36 cellular contexts compared by ENCODE assay signal in genomic region chr2:194323740-194324139, GRCh38.
A peak's percentile ranks its signal among the peaks of the same experiment; 100 is the strongest.
DNase-seq lines count a peak whose midpoint lies in the region; ATAC-seq, FAIRE-seq and TF ChIP-seq lines count a peak whose summit lies in the region.
"Had no signal": no experiment of that assay in that cellular context is flagged by ENCODE, and none has a peak within 500 bp of the region (broad histone marks: within the 10 kb centered on the region; RNA-seq: fewer than 3 reads in every experiment).

No MANE protein-coding gene starts in this region.

- POLR2A ChIA-PET in HEK293T (lab: Yijun Ruan, JAX): no interaction called here
- POLR2A ChIA-PET in GM12878 (lab: Charles Lee): no interaction called here

- no peaks in the 10 kb centered on the region for H3K36me3 Mint-ChIP-seq in neural progenitor cell
- H3K36me3 Mint-ChIP-seq: CD14-positive monocyte; CD4-positive, alpha-beta memory T cell; CD4-positive, CD25-positive, alpha-beta regulatory T cell; CD8-positive, alpha-beta memory T cell; CD8-positive, alpha-beta T cell had no signal

- H3K9me3 ChIP-seq in GM12878 (replicated peaks; ENCODE audit: control insufficient read depth, insufficient read depth, low read length) (no peaks in the 10 kb centered on the region), kidney (ENCODE audit: control insufficient read depth in 1 of 2, low read length in 2 of 2) (no peaks in the 10 kb centered on the region), neural cell (ENCODE audit: low read length) (no peaks in the 10 kb centered on the region), upper lobe of right lung (no peaks in the 10 kb centered on the region), neural progenitor cell (ENCODE audit: low read depth) (no peaks in the 10 kb centered on the region)
- H3K9me3 ChIP-seq: A549, BE2C, Caco-2 had no signal

- TF ChIP-seq EP300 in GM12878 (IDR thresholded peaks at IDR 0.05; ENCODE audit: borderline replicate concordance in 1 of 2, control insufficient read depth in 1 of 2, low read depth in 2 of 2, low read length in 2 of 2): no peak
- peak; percentile 63 for TF ChIP-seq EP300 in neural cell (conservative IDR thresholded peaks at IDR 0.05; ENCODE audit: poor library complexity, severe bottlenecking)

- H3K9ac ChIP-seq in GM12878 (ENCODE audit: control insufficient read depth, insufficient read depth, low read length) (no peak overlapping the region), kidney (ENCODE audit: low read length in 2 of 2) (no peak overlapping the region), neural cell (ENCODE audit: low read length) (no peak overlapping the region), neural progenitor cell (no peak overlapping the region)
- H3K9ac ChIP-seq: BLaER1; BLaER1 treated with 17β-estradiol and CSF1 and Interleukin-3, amounts not matched to agents 10 nM and 100 nM had no signal

- H2AFZ ChIP-seq in GM12878 (ENCODE audit: control insufficient read depth, low read depth, low read length): no peak overlapping the region
- H2AFZ ChIP-seq in neural cell (ENCODE audit: low read depth, low read length): no peak overlapping the region
- no peak overlapping the region for H2AFZ ChIP-seq in neural progenitor cell (replicated peaks)

- H3K27ac Mint-ChIP-seq in neural progenitor cell: no peak overlapping the region
- H3K27ac Mint-ChIP-seq: B cell; CD14-positive monocyte; CD4-positive, alpha-beta memory T cell; CD4-positive, alpha-beta T cell; CD4-positive, CD25-positive, alpha-beta regulatory T cell; CD8-positive, alpha-beta memory T cell; CD8-positive, alpha-beta T cell had no signal

- no peaks in the 10 kb centered on the region for H3K36me3 ChIP-seq in GM12878 (ENCODE audit: control insufficient read depth in 2 of 2, insufficient read depth in 2 of 2, low read length in 1 of 2)
- no peaks in the 10 kb centered on the region for H3K36me3 ChIP-seq in kidney (ENCODE audit: control insufficient read depth in 1 of 2, insufficient read depth in 2 of 2, low read length in 2 of 2)
- no peaks in the 10 kb centered on the region for H3K36me3 ChIP-seq in neural cell (ENCODE audit: insufficient read depth, low read length)
- H3K36me3 ChIP-seq in upper lobe of right lung: no peaks in the 10 kb centered on the region
- H3K36me3 ChIP-seq in neural progenitor cell: no peaks in the 10 kb centered on the region
- H3K36me3 ChIP-seq: BE2C; BLaER1; BLaER1 treated with 17β-estradiol and CSF1 and Interleukin-3, amounts not matched to agents 10 nM and 100 nM had no signal

- no peaks in the 10 kb centered on the region for H3K4me1 ChIP-seq in GM12878 (ENCODE audit: control insufficient read depth, insufficient read depth, low read length)
- H3K4me1 ChIP-seq in kidney (ENCODE audit: control insufficient read depth in 1 of 2, insufficient read depth in 1 of 2, low read depth in 1 of 2, low read length in 2 of 2): no peaks in the 10 kb centered on the region
- H3K4me1 ChIP-seq in upper lobe of right lung: no peaks in the 10 kb centered on the region
- H3K4me1 ChIP-seq in neural progenitor cell: no peaks in the 10 kb centered on the region
- H3K4me1 ChIP-seq: A549; BE2C; BLaER1; BLaER1 treated with 17β-estradiol and CSF1 and Interleukin-3, amounts not matched to agents 10 nM and 100 nM; Caco-2 had no signal

- peaks cover 7% of the 10 kb centered on the region for H3K27me3 Mint-ChIP-seq in neural progenitor cell (ENCODE audit: insufficient read depth, low read depth)
- H3K27me3 Mint-ChIP-seq: B cell; CD4-positive, alpha-beta memory T cell; CD4-positive, alpha-beta T cell; CD4-positive, CD25-positive, alpha-beta regulatory T cell; CD8-positive, alpha-beta memory T cell had no signal

- 26% methylated on average over 1 of the region's 1 CpG for WGBS in GM12878 (ENCODE audit: insufficient coverage, insufficient replicate concordance, low lambda C conversion rate, missing lambda C conversion rate)

- no TSS peak for BruUV-seq in GM12878 (replicated peaks; lab: Mats Ljungman, UMichigan)

- H3K79me2 ChIP-seq in GM12878 (ENCODE audit: control insufficient read depth, insufficient read depth, low read length) (no peaks in the 10 kb centered on the region), neural cell (replicated peaks; ENCODE audit: insufficient read depth, low read length) (no peaks in the 10 kb centered on the region), neural progenitor cell (ENCODE audit: low read depth) (no peaks in the 10 kb centered on the region)

- H3K9me2 ChIP-seq in neural cell (ENCODE audit: insufficient read depth, low read length): no peaks in the 10 kb centered on the region

- ATAC-seq in GM12878 (no peak), GM21529 (IDR thresholded peaks at IDR 0.05; ENCODE audit: unreplicated experiment) (no peak), upper lobe of right lung (no peak)
- ATAC-seq: A549; CD8-positive, alpha-beta T cell had no signal

- CTCF ChIA-PET in HEK293T (lab: Yijun Ruan, JAX): no interaction called here
- CTCF ChIA-PET in GM12878 (lab: Yijun Ruan, JAX): interaction anchor here (0.7 to 1.6 kb wide), 2 partner anchors 9 to 26 kb away, joined by 3 read pairs; no protein-coding TSS in a partner anchor

- no peaks in the 10 kb centered on the region for H3K27me3 ChIP-seq in GM12878 (replicated peaks in 1 of 2; ENCODE audit: control insufficient read depth in 2 of 2, insufficient read depth in 2 of 2, low read length in 1 of 2)
- no peaks in the 10 kb centered on the region for H3K27me3 ChIP-seq in neural cell (ENCODE audit: insufficient read depth, low read depth, low read length)
- H3K27me3 ChIP-seq in upper lobe of right lung: no peaks in the 10 kb centered on the region
- no peaks in the 10 kb centered on the region for H3K27me3 ChIP-seq in neural progenitor cell
- H3K27me3 ChIP-seq: BE2C; BLaER1; BLaER1 treated with 17β-estradiol and CSF1 and Interleukin-3, amounts not matched to agents 10 nM and 100 nM had no signal

- RAD21 ChIA-PET in GM12878 (lab: Charles Lee; ENCODE audit: unreplicated experiment): interaction anchor here (0.7 kb wide), 1 partner anchor 111 kb away, joined by 3 read pairs; no protein-coding TSS in a partner anchor

- TF ChIP-seq CTCF in GM12878 (IDR thresholded peaks at IDR 0.05 in 2 of 3, conservative IDR thresholded peaks at IDR 0.05 in 1 of 3; ENCODE audit: control insufficient read depth in 2 of 3, extremely low read depth in 1 of 3, insufficient read depth in 1 of 3, low read depth in 3 of 3, low read length in 3 of 3): no peak
- no peak for TF ChIP-seq CTCF in kidney (IDR thresholded peaks at IDR 0.05; ENCODE audit: borderline replicate concordance, extremely low read depth, insufficient read depth)
- TF ChIP-seq CTCF in neural cell (IDR thresholded peaks at IDR 0.05; ENCODE audit: poor library complexity, severe bottlenecking): no peak
- TF ChIP-seq CTCF in upper lobe of right lung (IDR thresholded peaks at IDR 0.05): no peak
- no peak for TF ChIP-seq CTCF in neural progenitor cell (IDR thresholded peaks at IDR 0.05)

- intact Hi-C loops in GM12878 (cut with micrococcal nuclease; ENCODE audit: unreplicated experiment): no loop called here
- intact Hi-C loops in kidney (cut with DNase I): no loop called here
- intact Hi-C loops in upper lobe of right lung (cut with DNase I): no loop called here

- H3K27ac ChIP-seq in GM12878 (ENCODE audit: control insufficient read depth, insufficient read depth) (no peak overlapping the region), kidney (ENCODE audit: low read depth in 2 of 2, low read length in 2 of 2) (no peak overlapping the region), neural cell (ENCODE audit: low read length) (no peak overlapping the region), upper lobe of right lung (no peak overlapping the region), neural progenitor cell (no peak overlapping the region)
- H3K27ac ChIP-seq: 22Rv1; A549; BLaER1; BLaER1 treated with 17β-estradiol and CSF1 and Interleukin-3, amounts not matched to agents 10 nM and 100 nM; C4-2B had no signal

- H3K4me3 Mint-ChIP-seq in neural progenitor cell: no peak overlapping the region
- H3K4me3 Mint-ChIP-seq: B cell; CD14-positive monocyte; CD4-positive, alpha-beta memory T cell; CD4-positive, alpha-beta T cell; CD4-positive, CD25-positive, alpha-beta regulatory T cell; CD8-positive, alpha-beta memory T cell; CD8-positive, alpha-beta T cell had no signal

- SMC1A ChIA-PET in GM12878 (lab: Charles Lee; ENCODE audit: uncharacterized antibody, unreplicated experiment): no interaction called here

- H3K4me2 ChIP-seq in GM12878 (ENCODE audit: control insufficient read depth, insufficient read depth) (no peak overlapping the region), neural cell (ENCODE audit: low read length) (no peak overlapping the region), neural progenitor cell (no peak overlapping the region)
- H3K4me2 ChIP-seq: A549; BLaER1; BLaER1 treated with 17β-estradiol and CSF1 and Interleukin-3, amounts not matched to agents 10 nM and 100 nM had no signal

- no peaks in the 10 kb centered on the region for H3K9me3 Mint-ChIP-seq in neural progenitor cell
- H3K9me3 Mint-ChIP-seq: CD4-positive, alpha-beta T cell; CD4-positive, CD25-positive, alpha-beta regulatory T cell; CD8-positive, alpha-beta T cell had no signal

- TF ChIP-seq POLR2A in GM12878 (IDR thresholded peaks at IDR 0.05; ENCODE audit: low read depth, low read length): no peak

- FAIRE-seq in GM12878 (lab: Jason Lieb, UNC) (no peak), kidney (lab: Jason Lieb, UNC) (peak; percentile 39)
- FAIRE-seq: A549, D721Med had no signal

- no peak overlapping the region for H3K4me3 ChIP-seq in GM12878
- H3K4me3 ChIP-seq in kidney (ENCODE audit: low read length in 2 of 2): no peak overlapping the region
- no peak overlapping the region for H3K4me3 ChIP-seq in neural cell (ENCODE audit: low read length)
- H3K4me3 ChIP-seq in upper lobe of right lung: no peak overlapping the region
- H3K4me3 ChIP-seq in neural progenitor cell: no peak overlapping the region
- H3K4me3 ChIP-seq: A549; BLaER1; BLaER1 treated with 17β-estradiol and CSF1 and Interleukin-3, amounts not matched to agents 10 nM and 100 nM had no signal

- no peak for DNase-seq in HEK293T (ENCODE audit: extremely low spot score)
- no peak for DNase-seq in GM12878 (ENCODE audit: low read depth, low spot score)
- no peak for DNase-seq in kidney
- DNase-seq in NCI-H82 (lab: John Stamatoyannopoulos, UW): no peak
- DNase-seq in upper lobe of right lung: no peak
- DNase-seq in neural progenitor cell (ENCODE audit: low spot score): no peak
- DNase-seq: 8988T; ACHN; AML-193; BE2C; C1 segment of cervical spinal cord; Caco-2; Calu3; CD4-positive, alpha-beta memory T cell; CD4-positive, alpha-beta T cell; CD4-positive, CD25-positive, alpha-beta regulatory T cell; CD8-positive, alpha-beta memory T cell; CD8-positive, alpha-beta T cell; COR-L47; DMS 273 treated with DMSO at 0.1 percent for 48 hours; DMS153; DMS53; DMS79; DMS79 treated with DMSO at 0.1 percent for 48 hours; DND-41; EL had no signal

- no peaks in the 10 kb centered on the region for H3K4me1 Mint-ChIP-seq in neural progenitor cell
- H3K4me1 Mint-ChIP-seq: B cell; CD14-positive monocyte; CD4-positive, alpha-beta memory T cell; CD4-positive, CD25-positive, alpha-beta regulatory T cell; CD8-positive, alpha-beta memory T cell had no signal

- H4K20me1 ChIP-seq in GM12878 (ENCODE audit: control insufficient read depth, insufficient read depth) (no peaks in the 10 kb centered on the region), neural cell (ENCODE audit: insufficient read depth) (no peaks in the 10 kb centered on the region), neural progenitor cell (ENCODE audit: low read depth) (no peaks in the 10 kb centered on the region)
- H4K20me1 ChIP-seq: BLaER1; BLaER1 treated with 17β-estradiol and CSF1 and Interleukin-3, amounts not matched to agents 10 nM and 100 nM had no signal

- H3F3A ChIP-seq in neural cell (ENCODE audit: insufficient read depth, low read length, poor library complexity, severe bottlenecking): no peaks in the 10 kb centered on the region
- H3F3A ChIP-seq in neural progenitor cell (ENCODE audit: low read depth): no peaks in the 10 kb centered on the region

- in situ Hi-C loops in GM12878 (cut with MboI): no loop called here

- TF ChIP-seq RAD21 in GM12878 (IDR thresholded peaks at IDR 0.05; ENCODE audit: insufficient read depth, low read depth, low read length) (no peak), neural cell (conservative IDR thresholded peaks at IDR 0.05) (no peak)
